Comparison of ENCODE assay signal across 10 cellular contexts in the genomic region with DNA sequence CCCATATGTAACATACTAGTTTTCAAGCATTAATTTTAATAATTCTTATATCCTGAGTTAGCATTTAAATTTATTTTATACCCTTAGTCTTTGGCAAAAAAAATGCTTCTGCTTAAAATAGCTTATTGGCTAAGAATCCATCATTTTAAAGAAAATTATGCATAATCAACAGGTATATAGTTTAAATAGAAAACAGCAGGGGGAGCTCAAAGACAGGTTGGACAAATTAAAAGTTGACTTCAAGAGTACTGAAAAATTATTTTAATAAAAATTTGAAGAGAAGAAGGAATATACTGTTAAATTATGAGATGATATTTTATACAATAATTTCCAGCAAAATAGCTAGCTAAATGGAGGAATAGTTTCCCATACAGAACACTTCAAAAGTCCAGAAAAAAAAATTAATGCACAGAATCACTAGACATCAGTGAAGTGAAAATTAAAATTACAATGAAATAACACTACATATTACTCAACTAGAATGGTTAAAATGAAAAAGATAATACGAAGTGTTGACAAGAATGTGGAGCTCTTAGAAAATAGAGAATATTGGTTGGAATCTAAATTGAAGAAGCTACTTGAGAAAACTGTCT.
DNase-seq lines count a peak whose midpoint lies in the region; ATAC-seq and TF ChIP-seq lines count a peak whose summit lies in the region.
"Had no signal": no experiment of that assay in that cellular context is flagged by ENCODE, and none has a peak within 500 bp of the region (broad histone marks: within the 10 kb centered on the region; RNA-seq: fewer than 3 reads in every experiment).

No MANE protein-coding gene starts in this region.

- no peak overlapping the region for H2AK5ac ChIP-seq in neuronal stem cell (ENCODE audit: low read depth, low read length)

- H2AFZ ChIP-seq in neuronal stem cell (ENCODE audit: low read length): no peak overlapping the region

- H3K36me3 ChIP-seq in HEK293 (ENCODE audit: control insufficient read depth in 2 of 2, insufficient read depth in 1 of 2, low read length in 2 of 2) (no peaks in the 10 kb centered on the region), RWPE2 (ENCODE audit: low read depth) (no peaks in the 10 kb centered on the region), neuronal stem cell (replicated peaks in 1 of 2; ENCODE audit: control insufficient read depth in 2 of 2, insufficient read depth in 2 of 2, low read length in 2 of 2) (no peaks in the 10 kb centered on the region)

- POLR2A ChIA-PET in HEK293 (lab: Yijun Ruan, JAX): no interaction called here

- 0 out of 2 replicates have a peak, but pooled peaks have one; percentile 23 for TF ChIP-seq CTCF in HEK293 (tag by site-specific recombination; IDR thresholded peaks at IDR 0.05)
- TF ChIP-seq CTCF in RWPE2 (IDR thresholded peaks at IDR 0.05; ENCODE audit: poor library complexity, severe bottlenecking): peak; percentile 98

- no peaks in the 10 kb centered on the region for H3K79me1 ChIP-seq in neuronal stem cell (ENCODE audit: low read depth, low read length)

- H3K4me2 ChIP-seq in neuronal stem cell (ENCODE audit: insufficient read depth, low read length, poor library complexity, severe bottlenecking): no peak overlapping the region

- H3K27me3 ChIP-seq in RWPE2 (ENCODE audit: insufficient read depth, poor library complexity, severe bottlenecking): no peaks in the 10 kb centered on the region
- no peaks in the 10 kb centered on the region for H3K27me3 ChIP-seq in neuronal stem cell (ENCODE audit: control insufficient read depth in 3 of 3, insufficient read depth in 3 of 3, low read depth in 1 of 3, low read length in 3 of 3)

- no peak overlapping the region for H4K8ac ChIP-seq in neuronal stem cell (ENCODE audit: low read depth, low read length)

- no peak overlapping the region for H3K18ac ChIP-seq in neuronal stem cell (ENCODE audit: low read length)

- H3K9me3 ChIP-seq in HEK293 (ENCODE audit: control insufficient read depth, insufficient read depth, low read depth, low read length) (no peaks in the 10 kb centered on the region), RWPE2 (ENCODE audit: severe bottlenecking) (no peaks in the 10 kb centered on the region), neuronal stem cell (replicated peaks in 1 of 2; ENCODE audit: control insufficient read depth in 2 of 2, insufficient read depth in 1 of 2, low read depth in 1 of 2, low read length in 2 of 2) (no peaks in the 10 kb centered on the region)

- no peak overlapping the region for H2BK5ac ChIP-seq in neuronal stem cell (ENCODE audit: low read length)

- H4K91ac ChIP-seq in neuronal stem cell (ENCODE audit: low read depth, low read length, poor library complexity): no peak overlapping the region

- no peak; the same call in 2 of the 3 replicates for ATAC-seq in RWPE2 (ENCODE audit: low read depth)

- no peak overlapping the region for H3K4me3 ChIP-seq in HEK293 (ENCODE audit: low read depth, low read length)
- no peak overlapping the region for H3K4me3 ChIP-seq in RWPE2 (ENCODE audit: severe bottlenecking)
- H3K4me3 ChIP-seq in neuronal stem cell (ENCODE audit: low read length in 2 of 2): no peak overlapping the region

- no peaks in the 10 kb centered on the region for H3K4me1 ChIP-seq in HEK293 (ENCODE audit: control insufficient read depth, insufficient read depth, low read length)
- no peaks in the 10 kb centered on the region for H3K4me1 ChIP-seq in RWPE2 (ENCODE audit: insufficient read depth, poor library complexity, severe bottlenecking)
- H3K4me1 ChIP-seq in neuronal stem cell (ENCODE audit: control insufficient read depth in 2 of 2, insufficient read depth in 1 of 2, low read depth in 1 of 2, low read length in 2 of 2): peaks cover 0 to 7% of the 10 kb centered on the region in 2 donors

- no peak overlapping the region for H3K27ac ChIP-seq in HEK293 (ENCODE audit: extremely low read depth, low read depth, low read length)
- H3K27ac ChIP-seq in RWPE2 (ENCODE audit: poor library complexity, severe bottlenecking): no peak overlapping the region
- no peak overlapping the region for H3K27ac ChIP-seq in neuronal stem cell (replicated peaks; ENCODE audit: low read length)

- WGBS in neuronal stem cell (ENCODE audit: extremely low coverage in 2 of 2, insufficient read length in 2 of 2, insufficient replicate concordance in 1 of 2), 2 donors: no CpG with 5 or more reads among the region's 1 CpG

- DNase-seq in A172 (ENCODE audit: low spot score): peak; percentile 26
- no peak for DNase-seq in RWPE2 (ENCODE audit: low spot score)
- peak; percentile 20 for DNase-seq in globus pallidus (ENCODE audit: low spot score)
- DNase-seq in GOT3 (lab: John Stamatoyannopoulos, UW): no peak
- no peak for DNase-seq in activated CD8-positive, alpha-beta memory T cell treated with anti-CD3 and anti-CD28 coated beads, Interleukin-2, amount 50 U/mL, for 48 hours
- DNase-seq in HuH-7.5 (ENCODE audit: low spot score): no peak
- no peak for DNase-seq in neuronal stem cell (ENCODE audit: low spot score)
- DNase-seq: anterior cingulate cortex, MV-4-11 had no signal

- no peak overlapping the region for H2BK120ac ChIP-seq in neuronal stem cell (ENCODE audit: low read depth, low read length)

- H2BK12ac ChIP-seq in neuronal stem cell (ENCODE audit: low read length): no peak overlapping the region

- no peak overlapping the region for H3K4ac ChIP-seq in neuronal stem cell (ENCODE audit: low read length)

- CTCF ChIA-PET in HEK293 (lab: Yijun Ruan, JAX): interaction anchor here (0.7 to 5.3 kb wide), 36 partner anchors 9 to 1193 kb away, joined by 3 to 83 read pairs (median 4); no protein-coding TSS in a partner anchor

- no peak overlapping the region for H3K9ac ChIP-seq in neuronal stem cell (ENCODE audit: low read depth, low read length, poor library complexity)

- H2BK15ac ChIP-seq in neuronal stem cell (ENCODE audit: low read length): no peak overlapping the region

- no peak overlapping the region for H3K14ac ChIP-seq in neuronal stem cell (ENCODE audit: low read length)

- no peak overlapping the region for H3K23ac ChIP-seq in neuronal stem cell (ENCODE audit: low read depth, low read length, poor library complexity)

TF ChIP-seq in HEK293, 187 proteins besides CTCF, POLR2A, EP300 and RAD21 (continues in another document):
- TF ChIP-seq ZNF518A (tag by site-specific recombination; conservative IDR thresholded peaks at IDR 0.05; ENCODE audit: low read depth): no peak
- TF ChIP-seq, protein P1, sequence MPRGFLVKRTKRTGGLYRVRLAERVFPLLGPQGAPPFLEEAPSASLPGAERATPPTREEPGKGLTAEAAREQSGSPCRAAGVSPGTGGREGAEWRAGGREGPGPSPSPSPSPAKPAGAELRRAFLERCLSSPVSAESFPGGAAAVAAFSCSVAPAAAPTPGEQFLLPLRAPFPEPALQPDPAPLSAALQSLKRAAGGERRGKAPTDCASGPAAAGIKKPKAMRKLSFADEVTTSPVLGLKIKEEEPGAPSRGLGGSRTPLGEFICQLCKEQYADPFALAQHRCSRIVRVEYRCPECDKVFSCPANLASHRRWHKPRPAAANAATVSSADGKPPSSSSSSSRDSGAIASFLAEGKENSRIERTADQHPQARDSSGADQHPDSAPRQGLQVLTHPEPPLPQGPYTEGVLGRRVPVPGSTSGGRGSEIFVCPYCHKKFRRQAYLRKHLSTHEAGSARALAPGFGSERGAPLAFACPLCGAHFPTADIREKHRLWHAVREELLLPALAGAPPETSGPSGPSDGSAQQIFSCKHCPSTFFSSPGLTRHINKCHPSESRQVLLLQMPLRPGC (tag by site-specific recombination; IDR thresholded peaks at IDR 0.05): no peak
- TF ChIP-seq MZF1 (tag by site-specific recombination; IDR thresholded peaks at IDR 0.05; ENCODE audit: borderline replicate concordance): no peak
- TF ChIP-seq KLF8 (tag by site-specific recombination; IDR thresholded peaks at IDR 0.05): no peak
- TF ChIP-seq SCRT1 (tag by site-specific recombination; IDR thresholded peaks at IDR 0.05; ENCODE audit: borderline replicate concordance): peak; percentile 90
- TF ChIP-seq ZBTB8A (tag by site-specific recombination; IDR thresholded peaks at IDR 0.05): no peak

Comparison
In these comparisons a context has a peak if more than half of its experiments do, and no peak if none do; other contexts are left out.
1. DNase-seq: peak in A172 (single experiment) and globus pallidus (single experiment); none in RWPE2 (single experiment), GOT3 (single experiment), activated CD8-positive, alpha-beta memory T cell treated with anti-CD3 and anti-CD28 coated beads, Interleukin-2, amount 50 U/mL, for 48 hours (single experiment), HuH-7.5 (single experiment) and neuronal stem cell (single experiment).